8 cellular contexts compared by ENCODE assay signal in the genomic region with DNA sequence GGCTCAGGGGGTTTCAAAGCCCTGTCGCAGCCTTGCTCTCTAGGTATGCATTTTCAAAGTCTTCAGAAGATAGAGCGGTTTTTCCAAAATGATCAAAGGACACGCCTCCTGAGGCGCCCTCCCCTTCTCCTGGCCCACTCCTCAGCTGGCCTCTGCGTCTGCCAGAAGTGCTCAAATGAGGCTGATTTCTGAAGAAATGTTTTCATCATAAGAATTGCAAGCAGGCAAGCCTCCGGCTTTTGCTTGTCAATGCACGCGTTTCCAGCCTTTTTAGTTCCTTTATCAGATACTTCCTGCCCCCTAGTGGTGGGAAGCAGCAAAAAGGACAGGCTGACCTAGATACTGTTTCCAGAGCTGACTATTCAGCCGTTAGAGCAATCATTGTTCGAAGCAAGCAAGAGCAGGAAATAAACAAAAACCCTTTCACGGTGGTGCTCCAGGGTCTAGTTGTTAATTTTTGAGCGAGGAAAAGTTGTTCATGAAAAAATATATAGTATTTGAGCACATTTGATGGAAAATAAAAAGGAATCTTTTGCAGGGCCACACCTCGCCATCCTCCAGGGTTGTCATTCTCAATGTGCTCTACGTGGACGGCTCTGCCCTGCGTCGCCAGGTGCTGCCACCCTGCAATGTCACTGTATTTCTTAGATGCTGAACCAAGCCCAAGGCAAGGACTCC.
A peak's percentile ranks its signal among the peaks of the same experiment; 100 is the strongest.
DNase-seq lines count a peak whose midpoint lies in the region; ATAC-seq, FAIRE-seq and TF ChIP-seq lines count a peak whose summit lies in the region.

No MANE protein-coding gene starts in this region.

- peak; percentile 89 for FAIRE-seq in GM12892 (lab: Jason Lieb, UNC)

- H3K27me3 ChIP-seq in rectal smooth muscle tissue (ENCODE audit: control insufficient read depth, insufficient read depth, low read length), result no peaks in the 10 kb centered on the region

- peak overlapping the region; percentile 37 for H3K4me3 ChIP-seq in rectal smooth muscle tissue (ENCODE audit: low read length)

- DNase-seq in GM12892 (ENCODE audit: insufficient read length) (peak; percentile 49), NCI-H146 (lab: John Stamatoyannopoulos, UW) (peak; percentile 89), T-helper 1 cell (peak; percentile 50 to 90 (median 73)), amniotic stem cell (lab: John Stamatoyannopoulos, UW) (peak; percentile 90), left cardiac atrium (peak; percentile 77)

- peak; percentile 96 for ATAC-seq in HG02852 (IDR thresholded peaks at IDR 0.05; ENCODE audit: unreplicated experiment)
- ATAC-seq in left cardiac atrium, result peak; percentile 86 to 89
- ATAC-seq in HG03097 (IDR thresholded peaks at IDR 0.05; ENCODE audit: low FRiP score, unreplicated experiment), result no peak

- H3K4me1 ChIP-seq in rectal smooth muscle tissue (ENCODE audit: control insufficient read depth, insufficient read depth, low read length), result no peaks in the 10 kb centered on the region

- no peak for TF ChIP-seq POLR2A in GM12892 (IDR thresholded peaks at IDR 0.05; ENCODE audit: low read depth, low read length)

- H3K36me3 ChIP-seq in rectal smooth muscle tissue (ENCODE audit: control insufficient read depth, insufficient read depth, low read length), result no peaks in the 10 kb centered on the region

- no peak overlapping the region for H3K9ac ChIP-seq in rectal smooth muscle tissue (ENCODE audit: low read length)

- H3K27ac ChIP-seq in rectal smooth muscle tissue (ENCODE audit: low read depth, low read length), result no peak overlapping the region

- intact Hi-C loops in left cardiac atrium (cut with DNase I), result loop anchor here in 1 of 2 donors (5.0 kb wide), 1 partner anchor 518 kb away; no protein-coding TSS in a partner anchor
